In the genomic region with DNA sequence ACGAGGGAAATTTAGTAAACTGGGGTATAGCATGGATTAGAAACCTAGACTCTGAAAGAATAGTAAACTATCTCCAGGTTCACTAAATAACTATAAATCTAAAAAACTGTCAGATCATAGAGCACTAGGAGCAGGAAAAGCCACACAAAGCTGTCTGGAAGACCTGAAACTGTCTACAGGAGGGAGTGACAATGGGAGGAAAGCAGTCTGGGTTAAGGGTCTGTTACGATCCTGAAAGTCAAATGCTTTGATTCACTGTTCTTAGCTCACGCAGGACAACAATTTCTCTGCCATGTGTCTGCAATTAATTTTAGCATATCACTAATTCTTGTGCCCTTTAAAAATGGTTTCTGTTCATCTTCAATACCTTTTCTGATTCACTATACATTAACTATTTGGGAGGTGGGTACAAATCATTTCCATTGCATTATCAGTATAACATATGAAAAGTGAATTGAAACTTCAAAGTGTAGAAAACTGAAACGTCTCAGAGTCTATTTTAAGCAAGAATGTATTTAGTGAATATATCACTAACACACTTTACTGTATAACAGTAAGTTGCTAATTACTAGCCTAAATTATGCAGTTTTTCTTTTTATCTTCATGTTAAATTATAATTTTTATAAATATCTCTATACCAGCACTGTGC, we compare ENCODE assay signal across 10 cellular contexts. TPM values are rescaled to one million over a fixed set of nuclear protein-coding genes. Genes with fewer than 3 reads are reported as not detected.
DNase-seq lines count a peak whose midpoint lies in the region; ATAC-seq, FAIRE-seq and TF ChIP-seq lines count a peak whose summit lies in the region.
"Had no signal": no experiment of that assay in that cellular context is flagged by ENCODE, and none has a peak within 500 bp of the region (broad histone marks: within the 10 kb centered on the region; RNA-seq: fewer than 3 reads in every experiment).

No MANE protein-coding gene starts in this region.

- H3K4me2 ChIP-seq in fibroblast of lung (ENCODE audit: extremely low read depth, insufficient read depth, low read length): peak overlapping the region; percentile 35

- no peak for TF ChIP-seq POLR2A in GM12891 (IDR thresholded peaks at IDR 0.05; ENCODE audit: low read depth, low read length)

- ATAC-seq in GM21529 (IDR thresholded peaks at IDR 0.05; ENCODE audit: unreplicated experiment) (peak; percentile 84), HG03432 (IDR thresholded peaks at IDR 0.05; ENCODE audit: unreplicated experiment) (peak; percentile 72)
- ATAC-seq: activated T-cell treated with anti-CD3 and anti-CD28 coated beads, Interleukin-2, amount 50 U/mL, for 72 hours had no signal

- no peak overlapping the region for H3K9ac ChIP-seq in fibroblast of lung (ENCODE audit: insufficient read depth, low read length)

- no peaks in the 10 kb centered on the region for H3K9me3 ChIP-seq in fibroblast of lung (ENCODE audit: control insufficient read depth, insufficient read depth, low read depth, low read length)
- H3K9me3 ChIP-seq in ascending aorta: peaks cover 4 to 5% of the 10 kb centered on the region in 2 donors
- peaks cover 8% of the 10 kb centered on the region for H3K9me3 ChIP-seq in MG63

- H3K4me1 ChIP-seq in fibroblast of lung (ENCODE audit: control insufficient read depth, extremely low read depth, insufficient read depth, low read length) (no peaks in the 10 kb centered on the region), ascending aorta (peaks cover 0 to 15% of the 10 kb centered on the region in 2 donors)

- no peak overlapping the region for H3K4me3 ChIP-seq in fibroblast of lung (replicated peaks in 1 of 4; ENCODE audit: control extremely low read depth in 1 of 4, insufficient read depth in 1 of 4, low read depth in 3 of 4, low read length in 4 of 4)
- no peak overlapping the region for H3K4me3 ChIP-seq in ascending aorta
- no peak overlapping the region for H3K4me3 ChIP-seq in MG63

- no peak for DNase-seq in GM12891 (ENCODE audit: insufficient read length, low spot score)
- no peak for DNase-seq in fibroblast of lung (ENCODE audit: low read depth in 2 of 2)
- DNase-seq in NCI-H2196 (lab: John Stamatoyannopoulos, UW; ENCODE audit: unreplicated experiment): no peak
- DNase-seq in NCI-H345 (lab: John Stamatoyannopoulos, UW): no peak
- no peak for DNase-seq in ascending aorta (ENCODE audit: low spot score in 2 of 2)
- no peak for DNase-seq in MG63
- DNase-seq: activated T-cell treated with anti-CD3 and anti-CD28 coated beads, Interleukin-2, amount 50 U/mL, for 72 hours; stimulated activated naive CD4-positive, alpha-beta T cell had no signal

- H3K36me3 ChIP-seq in fibroblast of lung (ENCODE audit: control insufficient read depth, insufficient read depth, low read length) (no peaks in the 10 kb centered on the region), ascending aorta (peaks cover 3 to 5% of the 10 kb centered on the region in 2 donors), MG63 (peaks cover 41% of the 10 kb centered on the region)

- peaks cover 90% of the 10 kb centered on the region for H3K79me2 ChIP-seq in fibroblast of lung (ENCODE audit: control insufficient read depth, insufficient read depth, low read length)

- FAIRE-seq in GM12891 (lab: Jason Lieb, UNC): peak; percentile 82

- H4K20me1 ChIP-seq in fibroblast of lung (ENCODE audit: control insufficient read depth, extremely low read depth, insufficient read depth, low read length): no peaks in the 10 kb centered on the region

- no peak overlapping the region for H2AFZ ChIP-seq in fibroblast of lung (ENCODE audit: low read length)

- intact Hi-C loops in ascending aorta (cut with DNase I): no loop called here

- H3K27me3 ChIP-seq in fibroblast of lung (ENCODE audit: control insufficient read depth, insufficient read depth, low read length) (no peaks in the 10 kb centered on the region), ascending aorta (no peaks in the 10 kb centered on the region), MG63 (no peaks in the 10 kb centered on the region)

- TF ChIP-seq CTCF in fibroblast of lung (conservative IDR thresholded peaks at IDR 0.05 in 1 of 2, IDR thresholded peaks at IDR 0.05 in 1 of 2; ENCODE audit: low read depth in 1 of 2, low read length in 2 of 2) (no peak), ascending aorta (IDR thresholded peaks at IDR 0.05) (no peak)

- H3K27ac ChIP-seq in fibroblast of lung (ENCODE audit: insufficient read depth, low read length) (peak overlapping the region; percentile 23), ascending aorta (no peak overlapping the region)

TF ChIP-seq in GM12891, 5 proteins besides CTCF, POLR2A, EP300 and RAD21:
- TF ChIP-seq PAX5 (IDR thresholded peaks at IDR 0.05; ENCODE audit: insufficient read depth, low read length, severe bottlenecking) (no peak), SPI1 (IDR thresholded peaks at IDR 0.05; ENCODE audit: low read depth, low read length) (peak; percentile 13; the same call in 1 of the 2 replicates), POU2F2 (IDR thresholded peaks at IDR 0.05; ENCODE audit: low read depth, low read length) (no peak), POLR2AphosphoS5 (IDR thresholded peaks at IDR 0.05; ENCODE audit: low read depth, low read length) (no peak), TAF1 (IDR thresholded peaks at IDR 0.05; ENCODE audit: low read depth, low read length) (no peak)

RNA-seq across cellular contexts. Expression of gene CEP170, which starts 18.4 kb away (rescaled TPM):
- 14.7 TPM for polyA plus RNA-seq in GM12891 (2012; ENCODE audit: low read depth, missing spikeins)
- total RNA-seq in fibroblast of lung (75.2 and 86.0 TPM in 2 replicates), ascending aorta (30.9 TPM)
- 84.8 and 92.0 TPM in 2 replicates for polyA plus RNA-seq in fibroblast of lung
- polyA plus RNA-seq in fibroblast of lung (2012): 45.7 and 49.6 TPM in 2 replicates
- 33.9 and 38.8 TPM in 2 replicates for polyA minus RNA-seq in fibroblast of lung (ENCODE audit: low replicate concordance)
- total RNA-seq in MG63 (2014; rRNA removed; shearing (Covaris generic); ENCODE audit: low replicate concordance): 31.9 and 46.1 TPM in 2 replicates

RNA-seq across cellular contexts. Expression of gene SDCCAG8, which starts 19.1 kb away (rescaled TPM):
- polyA plus RNA-seq in GM12891 (2012; ENCODE audit: low read depth, missing spikeins): 12.8 TPM
- 53.2 and 72.7 TPM in 2 replicates for total RNA-seq in fibroblast of lung
- 27.0 and 34.8 TPM in 2 replicates for polyA plus RNA-seq in fibroblast of lung
- polyA plus RNA-seq in fibroblast of lung (2012): 21.6 and 23.8 TPM in 2 replicates
- 5.0 and 8.2 TPM in 2 replicates for polyA minus RNA-seq in fibroblast of lung (ENCODE audit: low replicate concordance)
- total RNA-seq in ascending aorta: 97.1 TPM
- 17.2 and 19.2 TPM in 2 replicates for total RNA-seq in MG63 (2014; rRNA removed; shearing (Covaris generic); ENCODE audit: low replicate concordance)
